ENCODE assay signal across 1 cellular context in the genomic region with DNA sequence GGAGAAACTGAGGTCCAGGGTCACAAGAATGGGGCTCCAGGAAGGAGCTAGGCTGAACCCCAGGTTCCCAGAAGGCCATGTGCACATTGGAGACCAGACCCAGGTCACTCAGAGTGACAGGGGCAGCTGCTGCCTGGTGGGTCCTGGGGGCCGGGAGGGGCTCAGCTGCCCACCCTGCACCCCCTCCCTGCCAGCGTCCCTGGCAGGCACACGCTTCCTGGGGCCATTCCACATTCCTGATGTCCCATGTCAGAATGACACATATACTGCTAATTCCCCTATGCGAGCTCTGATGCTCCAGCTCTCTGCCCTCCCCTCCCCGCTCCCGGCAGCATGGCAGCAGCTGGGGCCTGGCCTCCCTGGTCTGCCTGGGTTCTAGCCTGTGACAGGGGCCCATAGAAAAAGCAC.
TF ChIP-seq lines count a peak whose summit lies in the region.

No MANE protein-coding gene starts in this region.

TF ChIP-seq in IMR-90, 13 proteins besides CTCF, POLR2A, EP300 and RAD21:
- TF ChIP-seq RFX5 (IDR thresholded peaks at IDR 0.05; ENCODE audit: low read depth, low read length) (no peak), MAZ (IDR thresholded peaks at IDR 0.05; ENCODE audit: borderline replicate concordance, low read depth, low read length) (peak; percentile 47; the same call in 1 of the 2 replicates), BHLHE40 (IDR thresholded peaks at IDR 0.05; ENCODE audit: low read depth, low read length) (no peak), MAFK (IDR thresholded peaks at IDR 0.05; ENCODE audit: low read depth, low read length) (no peak), NFE2L2 (IDR thresholded peaks at IDR 0.05; ENCODE audit: low read depth, low read length) (no peak)
- TF ChIP-seq, protein P1, sequence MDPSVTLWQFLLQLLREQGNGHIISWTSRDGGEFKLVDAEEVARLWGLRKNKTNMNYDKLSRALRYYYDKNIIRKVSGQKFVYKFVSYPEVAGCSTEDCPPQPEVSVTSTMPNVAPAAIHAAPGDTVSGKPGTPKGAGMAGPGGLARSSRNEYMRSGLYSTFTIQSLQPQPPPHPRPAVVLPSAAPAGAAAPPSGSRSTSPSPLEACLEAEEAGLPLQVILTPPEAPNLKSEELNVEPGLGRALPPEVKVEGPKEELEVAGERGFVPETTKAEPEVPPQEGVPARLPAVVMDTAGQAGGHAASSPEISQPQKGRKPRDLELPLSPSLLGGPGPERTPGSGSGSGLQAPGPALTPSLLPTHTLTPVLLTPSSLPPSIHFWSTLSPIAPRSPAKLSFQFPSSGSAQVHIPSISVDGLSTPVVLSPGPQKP (IDR thresholded peaks at IDR 0.05; ENCODE audit: borderline replicate concordance, low read depth, low read length), result no peak
